In the genomic region with DNA sequence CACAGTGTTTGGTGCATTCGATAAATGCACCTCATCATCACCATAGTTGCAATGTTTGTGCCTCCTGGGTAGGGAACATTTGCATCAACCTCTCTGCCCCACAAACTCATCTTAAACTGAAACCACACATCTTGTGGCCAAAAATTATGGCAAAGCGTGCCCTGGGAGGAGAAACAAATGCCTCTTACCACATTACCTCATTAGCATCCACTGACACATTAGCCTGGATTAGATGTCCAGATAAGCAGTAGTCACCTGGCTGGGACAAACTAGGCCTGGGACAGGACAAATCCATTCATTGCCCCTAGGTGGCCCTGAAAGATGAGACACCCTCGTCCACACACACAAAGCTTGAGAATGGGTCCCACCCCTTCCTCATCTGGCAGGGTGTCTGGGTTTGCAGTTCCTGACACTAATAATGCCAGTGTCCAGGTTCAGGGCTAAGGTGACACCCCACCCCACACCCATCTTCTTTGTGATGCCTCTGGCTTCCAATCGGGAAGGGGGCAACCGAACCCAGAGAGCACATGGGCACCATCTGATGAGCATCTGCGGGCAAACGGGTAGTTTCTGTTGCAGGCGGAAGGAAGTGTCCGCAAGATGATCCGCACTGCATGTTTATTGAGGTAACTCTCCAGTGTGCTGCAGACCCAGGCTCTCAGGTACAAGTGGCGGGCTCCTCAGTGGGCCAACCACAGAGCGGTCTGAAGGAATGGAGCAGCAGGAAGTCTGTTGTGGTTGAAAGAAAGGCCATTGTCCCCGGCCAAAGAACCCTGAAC, we compare ENCODE assay signal across 14 cellular contexts. TPM values are rescaled to one million over a fixed set of nuclear protein-coding genes. Genes with fewer than 3 reads are reported as not detected.
DNase-seq lines count a peak whose midpoint lies in the region; ATAC-seq, FAIRE-seq and TF ChIP-seq lines count a peak whose summit lies in the region.
"Had no signal": no experiment of that assay in that cellular context is flagged by ENCODE, and none has a peak within 500 bp of the region (broad histone marks: within the 10 kb centered on the region; RNA-seq: fewer than 3 reads in every experiment).

No MANE protein-coding gene starts in this region.

- intact Hi-C loops in IMR-90 (cut with micrococcal nuclease) = loop anchor here (10.0 kb wide), 1 partner anchor 387 kb away; no protein-coding TSS in a partner anchor

- H2BK12ac ChIP-seq in neuronal stem cell (ENCODE audit: low read length) = no peak overlapping the region

- peaks cover 56% of the 10 kb centered on the region for H3K36me3 Mint-ChIP-seq in T-helper 2 cell treated with Interferon-gamma antibody and Interleukin-4, amounts not matched to agents 5 μg/mL and 100 μg/mL, for 36 hours (ENCODE audit: low read depth)

- CTCF ChIA-PET in SK-N-SH (lab: Yijun Ruan, JAX) (interaction anchor here (0.9 to 1.2 kb wide), 2 partner anchors 13 to 601 kb away, joined by 3 to 5 read pairs; no protein-coding TSS in a partner anchor), IMR-90 (lab: Yijun Ruan, JAX) (no interaction called here)

- H2AFZ ChIP-seq in SK-N-SH (ENCODE audit: low read depth) (no peak overlapping the region), IMR-90 (replicated peaks; ENCODE audit: low read length, poor library complexity) (peak overlapping the region; percentile 5), neuronal stem cell (ENCODE audit: low read length) (no peak overlapping the region)

- H3K18ac ChIP-seq in IMR-90 (ENCODE audit: low read depth, low read length) (no peak overlapping the region), neuronal stem cell (ENCODE audit: low read length) (peak overlapping the region; percentile 11)

- no TSS peak for BruUV-seq in IMR-90 (replicated peaks; lab: Mats Ljungman, UMichigan)

- peak overlapping the region; percentile 12 for H3K27ac Mint-ChIP-seq in T-helper 2 cell treated with Interferon-gamma antibody and Interleukin-4, amounts not matched to agents 5 μg/mL and 100 μg/mL, for 36 hours

- TF ChIP-seq EP300 in SK-N-SH (IDR thresholded peaks at IDR 0.05; ENCODE audit: borderline replicate concordance in 1 of 2, low read depth in 1 of 2, low read length in 1 of 2) = no peak

- ATAC-seq in SK-N-SH treated with all-trans-retinoic acid at 6 μM for 48 hours (no peak), IMR-90 (ENCODE audit: low read depth) (no peak), GM18861 (IDR thresholded peaks at IDR 0.05; ENCODE audit: unreplicated experiment) (no peak)
- ATAC-seq: K562 had no signal

- TF ChIP-seq RAD21 in SK-N-SH (IDR thresholded peaks at IDR 0.05; ENCODE audit: low read length) (no peak), IMR-90 (IDR thresholded peaks at IDR 0.05; ENCODE audit: low read length) (no peak)

- no peak overlapping the region for H2AK9ac ChIP-seq in IMR-90 (replicated peaks; ENCODE audit: low read depth, low read length, poor library complexity)

- H4K20me1 ChIP-seq in SK-N-SH (ENCODE audit: insufficient read depth) (peaks cover 98% of the 10 kb centered on the region), IMR-90 (ENCODE audit: insufficient read depth, low read length) (peaks cover 39% of the 10 kb centered on the region; the same call in 1 of the 2 replicates)

- H3K4me3 ChIP-seq in SK-N-SH (ENCODE audit: low read depth in 2 of 2, low read length in 1 of 2) (no peak overlapping the region), IMR-90 (ENCODE audit: insufficient read depth, low read depth, low read length) (no peak overlapping the region), neuronal stem cell (ENCODE audit: low read length in 2 of 2) (no peak overlapping the region)
- H3K4me3 ChIP-seq: K562 had no signal

- in situ Hi-C loops in IMR-90 (cut with MboI; ENCODE audit: low sequenced_read_pairs) = loop anchor here (25.0 kb wide), 2 partner anchors 250 to 600 kb away; no protein-coding TSS in a partner anchor

- DNase-seq in SK-N-SH = no peak
- no peak for DNase-seq in IMR-90
- no peak for DNase-seq in T-helper 2 cell treated with Interferon-gamma antibody and Interleukin-4, amounts not matched to agents 5 μg/mL and 100 μg/mL, for 36 hours (ENCODE audit: low spot score)
- DNase-seq in neuronal stem cell (ENCODE audit: low spot score) = no peak
- no peak for DNase-seq in H54 (ENCODE audit: insufficient read length, low spot score)
- DNase-seq in iPS-NIHi7 (ENCODE audit: extremely low spot score) = no peak
- DNase-seq: anterior cingulate cortex; effector CD4-positive, alpha-beta T cell; NCI-H524 treated with DMSO at 0.1 percent for 48 hours; posterior cingulate gyrus; stimulated activated CD4-positive, alpha-beta T cell treated with anti-CD3 and anti-CD28 coated beads, Interleukin-4, amount 100 ng/mL, for 1 hour had no signal

- H2BK5ac ChIP-seq in IMR-90 (ENCODE audit: low read depth, low read length, poor library complexity, severe bottlenecking) (no peak overlapping the region), neuronal stem cell (ENCODE audit: low read length) (no peak overlapping the region)

- H3K9me1 ChIP-seq in IMR-90 (ENCODE audit: insufficient read depth, low read length) = peaks cover 14% of the 10 kb centered on the region

- 84% methylated on average over 10 of the region's 13 CpGs for WGBS in SK-N-SH (ENCODE audit: low lambda C conversion rate)
- WGBS in IMR-90 (ENCODE audit: extremely low coverage in 2 of 2, insufficient read length in 1 of 2), 2 experiments = 98% methylated on average over 7 of the region's 13 CpGs; no CpG with 5 or more reads in 1 of the 2 experiments
- WGBS in neuronal stem cell (ENCODE audit: extremely low coverage in 2 of 2, insufficient read length in 2 of 2, insufficient replicate concordance in 1 of 2), 2 donors = no CpG with 5 or more reads among the region's 13 CpGs

- H2BK20ac ChIP-seq in IMR-90 (ENCODE audit: low read depth, low read length) = no peak overlapping the region

- no peaks in the 10 kb centered on the region for H3K9me2 ChIP-seq in SK-N-SH

- H2AK5ac ChIP-seq in IMR-90 (ENCODE audit: low read depth, low read length) = no peak overlapping the region
- no peak overlapping the region for H2AK5ac ChIP-seq in neuronal stem cell (ENCODE audit: low read depth, low read length)

- H3K56ac ChIP-seq in IMR-90 (ENCODE audit: extremely low read depth, insufficient read depth, low read length) = no peak overlapping the region

- H3K9ac ChIP-seq in SK-N-SH (no peak overlapping the region), IMR-90 (ENCODE audit: low read depth, low read length) (no peak overlapping the region), neuronal stem cell (ENCODE audit: low read depth, low read length, poor library complexity) (no peak overlapping the region)

- H2BK120ac ChIP-seq in IMR-90 (ENCODE audit: low read depth, low read length) (no peak overlapping the region), neuronal stem cell (ENCODE audit: low read depth, low read length) (no peak overlapping the region)

- H3K36me3 ChIP-seq in SK-N-SH (replicated peaks in 1 of 2; ENCODE audit: control insufficient read depth in 1 of 2, insufficient read depth in 2 of 2, low read length in 1 of 2) = peaks cover 3 to 63% of the 10 kb centered on the region in 2 experiments
- no peaks in the 10 kb centered on the region for H3K36me3 ChIP-seq in IMR-90 (ENCODE audit: control insufficient read depth, insufficient read depth, low read length)
- no peaks in the 10 kb centered on the region for H3K36me3 ChIP-seq in neuronal stem cell (replicated peaks in 1 of 2; ENCODE audit: control insufficient read depth in 2 of 2, insufficient read depth in 2 of 2, low read length in 2 of 2)

- H3K9me3 Mint-ChIP-seq in T-helper 2 cell treated with Interferon-gamma antibody and Interleukin-4, amounts not matched to agents 5 μg/mL and 100 μg/mL, for 36 hours = no peaks in the 10 kb centered on the region

- H3K9me3 ChIP-seq in SK-N-SH (no peaks in the 10 kb centered on the region), IMR-90 (ENCODE audit: control insufficient read depth, insufficient read depth, low read length) (no peaks in the 10 kb centered on the region), neuronal stem cell (replicated peaks in 1 of 2; ENCODE audit: control insufficient read depth in 2 of 2, insufficient read depth in 1 of 2, low read depth in 1 of 2, low read length in 2 of 2) (peaks cover 0 to 5% of the 10 kb centered on the region in 2 donors)

- H2BK15ac ChIP-seq in IMR-90 (ENCODE audit: low read depth, low read length) = no peak overlapping the region
- no peak overlapping the region for H2BK15ac ChIP-seq in neuronal stem cell (ENCODE audit: low read length)

- no peak overlapping the region for H4K91ac ChIP-seq in IMR-90 (ENCODE audit: insufficient read depth, low read depth, low read length)
- no peak overlapping the region for H4K91ac ChIP-seq in neuronal stem cell (ENCODE audit: low read depth, low read length, poor library complexity)

- H3K27me3 ChIP-seq in SK-N-SH (ENCODE audit: insufficient read depth) (no peaks in the 10 kb centered on the region), IMR-90 (ENCODE audit: control insufficient read depth, insufficient read depth, low read length) (no peaks in the 10 kb centered on the region), neuronal stem cell (ENCODE audit: control insufficient read depth in 3 of 3, insufficient read depth in 3 of 3, low read depth in 1 of 3, low read length in 3 of 3) (peaks cover 0 to 2% (median 0%) of the 10 kb centered on the region in 3 experiments)

- H3K79me2 ChIP-seq in SK-N-SH (ENCODE audit: insufficient read depth) = peaks cover 100% of the 10 kb centered on the region

- H4K8ac ChIP-seq in IMR-90 (ENCODE audit: low read depth in 2 of 2, low read length in 2 of 2) = no peak overlapping the region
- no peak overlapping the region for H4K8ac ChIP-seq in neuronal stem cell (ENCODE audit: low read depth, low read length)

- peaks cover 53% of the 10 kb centered on the region for H3K4me1 Mint-ChIP-seq in T-helper 2 cell treated with Interferon-gamma antibody and Interleukin-4, amounts not matched to agents 5 μg/mL and 100 μg/mL, for 36 hours (ENCODE audit: low read depth)

- POLR2A ChIA-PET in SK-N-SH (lab: Yijun Ruan, JAX) (no interaction called here), IMR-90 (lab: Charles Lee; ENCODE audit: unreplicated experiment) (no interaction called here)

- peaks cover 25 to 56% of the 10 kb centered on the region in 2 experiments; a peak in 3 of 4 replicates for H3K79me1 ChIP-seq in IMR-90 (ENCODE audit: low read depth in 1 of 2, low read length in 2 of 2)
- peaks cover 7% of the 10 kb centered on the region for H3K79me1 ChIP-seq in neuronal stem cell (ENCODE audit: low read depth, low read length)

- H3K27me3 Mint-ChIP-seq in T-helper 2 cell treated with Interferon-gamma antibody and Interleukin-4, amounts not matched to agents 5 μg/mL and 100 μg/mL, for 36 hours (ENCODE audit: low read depth) = no peaks in the 10 kb centered on the region

- H3K4me1 ChIP-seq in SK-N-SH (ENCODE audit: control insufficient read depth in 1 of 2, insufficient read depth in 2 of 2, low read depth in 1 of 2, low read length in 1 of 2) (peaks cover 7 to 35% of the 10 kb centered on the region in 2 experiments; a peak in 2 of 4 replicates), IMR-90 (ENCODE audit: control insufficient read depth, insufficient read depth, low read length) (peaks cover 2% of the 10 kb centered on the region), neuronal stem cell (ENCODE audit: control insufficient read depth in 2 of 2, insufficient read depth in 1 of 2, low read depth in 1 of 2, low read length in 2 of 2) (peaks cover 18 to 22% of the 10 kb centered on the region in 2 donors)

- H3K4me2 ChIP-seq in SK-N-SH (no peak overlapping the region), IMR-90 (ENCODE audit: low read depth, low read length) (no peak overlapping the region), neuronal stem cell (ENCODE audit: insufficient read depth, low read length, poor library complexity, severe bottlenecking) (no peak overlapping the region)

- FAIRE-seq in H54 (lab: Jason Lieb, UNC) = no peak
- FAIRE-seq: K562 had no signal

- no peak overlapping the region for H4K5ac ChIP-seq in IMR-90 (ENCODE audit: low read depth, low read length)

- dilution Hi-C loops in IMR-90 (cut with HindIII; ENCODE audit: low sequenced_read_pairs, unreplicated experiment) = no loop called here

- no peak overlapping the region for H3K23ac ChIP-seq in IMR-90 (ENCODE audit: low read depth, low read length)
- no peak overlapping the region for H3K23ac ChIP-seq in neuronal stem cell (ENCODE audit: low read depth, low read length, poor library complexity)

- H3K4ac ChIP-seq in IMR-90 (ENCODE audit: low read depth, low read length) = no peak overlapping the region
- H3K4ac ChIP-seq in neuronal stem cell (ENCODE audit: low read length) = no peak overlapping the region

- peak overlapping the region; percentile 23 for H3K4me3 Mint-ChIP-seq in T-helper 2 cell treated with Interferon-gamma antibody and Interleukin-4, amounts not matched to agents 5 μg/mL and 100 μg/mL, for 36 hours

- TF ChIP-seq CTCF in SK-N-SH (IDR thresholded peaks at IDR 0.05) = 0 out of 2 replicates have a peak, but pooled peaks have one; percentile 11
- no peak for TF ChIP-seq CTCF in IMR-90 (conservative IDR thresholded peaks at IDR 0.05; ENCODE audit: low read depth, low read length)

- H3K14ac ChIP-seq in IMR-90 (replicated peaks; ENCODE audit: low read depth, low read length) (no peak overlapping the region), neuronal stem cell (ENCODE audit: low read length) (no peak overlapping the region)

- H3F3A ChIP-seq in SK-N-SH (replicated peaks; ENCODE audit: insufficient read depth) = peaks cover 13% of the 10 kb centered on the region

- TF ChIP-seq POLR2A in IMR-90 (IDR thresholded peaks at IDR 0.05; ENCODE audit: low read depth, low read length) (no peak), H54 (IDR thresholded peaks at IDR 0.05; ENCODE audit: low read depth, low read length) (no peak)

- H3K27ac ChIP-seq in SK-N-SH (ENCODE audit: low read depth in 2 of 2, low read length in 1 of 2) = no peak overlapping the region
- H3K27ac ChIP-seq in IMR-90 (ENCODE audit: insufficient read depth, low read length) = no peak overlapping the region
- H3K27ac ChIP-seq in neuronal stem cell (replicated peaks; ENCODE audit: low read length) = no peak overlapping the region

RNA-seq across cellular contexts. Expression of a gene that starts 8.6 kb away (rescaled TPM):
- polyA plus RNA-seq in SK-N-SH (2012; rRNA removed) = 16.6 and 17.6 TPM in 2 replicates
- 14.3 and 18.1 TPM in 2 replicates for polyA plus RNA-seq in SK-N-SH (2012; cell fraction: cytosol; rRNA removed)
- 13.7 and 20.5 TPM in 2 replicates for polyA plus RNA-seq in SK-N-SH (2012; cell fraction: nucleus; rRNA removed)
- 11.1 and 12.7 TPM in 2 replicates for total RNA-seq in IMR-90 (2012; rRNA removed)
- 9.0 and 9.7 TPM in 2 replicates for polyA plus RNA-seq in IMR-90 (2012; rRNA removed)
- polyA plus RNA-seq in IMR-90 (2012; cell fraction: cytosol; rRNA removed) = 4.3 and 4.9 TPM in 2 replicates
- 4.8 and 5.9 TPM in 2 replicates for polyA plus RNA-seq in IMR-90 (2012; cell fraction: nucleus; rRNA removed; ENCODE audit: low replicate concordance)
- 6.1 TPM for polyA plus RNA-seq in neuronal stem cell (2013, experiment 1 of 2)
- 6.3 TPM for polyA plus RNA-seq in neuronal stem cell (2013, experiment 2 of 2)
